In the genomic region with DNA sequence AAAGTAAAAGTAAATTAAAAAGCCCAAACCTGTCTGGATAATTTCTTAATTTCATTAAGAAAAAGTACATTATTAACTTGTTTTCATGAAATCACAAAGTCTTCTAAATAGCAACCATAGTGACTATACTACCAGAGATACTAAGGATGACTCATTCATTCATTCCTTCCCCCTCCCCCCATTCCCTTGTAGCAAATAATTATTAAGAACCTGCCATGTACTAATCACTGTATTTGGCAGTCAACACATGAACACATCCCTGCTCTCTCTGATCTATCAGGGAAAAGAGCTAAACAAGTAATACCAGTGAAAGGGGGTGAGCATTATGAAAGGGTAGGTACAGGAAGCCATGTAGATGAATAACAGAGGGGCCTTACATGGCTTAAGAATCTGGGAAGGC, we compare ENCODE assay signal across 1 cellular context.
A peak's percentile ranks its signal among the peaks of the same experiment; 100 is the strongest.
TF ChIP-seq lines count a peak whose summit lies in the region.

No MANE protein-coding gene starts in this region.

TF ChIP-seq in IMR-90, 13 proteins besides CTCF, POLR2A, EP300 and RAD21:
- TF ChIP-seq FOS (IDR thresholded peaks at IDR 0.05; ENCODE audit: low read depth, low read length) = 0 out of 2 replicates have a peak, but pooled peaks have one; percentile 16
- TF ChIP-seq RFX5 (IDR thresholded peaks at IDR 0.05; ENCODE audit: low read depth, low read length) = no peak
- no peak for TF ChIP-seq RCOR1 (IDR thresholded peaks at IDR 0.05; ENCODE audit: insufficient replicate concordance, low read length)
- no peak for TF ChIP-seq CEBPB (IDR thresholded peaks at IDR 0.05; ENCODE audit: low read depth, low read length)
- TF ChIP-seq BHLHE40 (IDR thresholded peaks at IDR 0.05; ENCODE audit: low read depth, low read length) = no peak
- TF ChIP-seq, protein P1, sequence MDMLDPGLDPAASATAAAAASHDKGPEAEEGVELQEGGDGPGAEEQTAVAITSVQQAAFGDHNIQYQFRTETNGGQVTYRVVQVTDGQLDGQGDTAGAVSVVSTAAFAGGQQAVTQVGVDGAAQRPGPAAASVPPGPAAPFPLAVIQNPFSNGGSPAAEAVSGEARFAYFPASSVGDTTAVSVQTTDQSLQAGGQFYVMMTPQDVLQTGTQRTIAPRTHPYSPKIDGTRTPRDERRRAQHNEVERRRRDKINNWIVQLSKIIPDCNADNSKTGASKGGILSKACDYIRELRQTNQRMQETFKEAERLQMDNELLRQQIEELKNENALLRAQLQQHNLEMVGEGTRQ (IDR thresholded peaks at IDR 0.05; ENCODE audit: low read depth, low read length) = no peak
- no peak for TF ChIP-seq MAZ (IDR thresholded peaks at IDR 0.05; ENCODE audit: borderline replicate concordance, low read depth, low read length)
